ENCODE assay signal across 8 cellular contexts in the genomic region with DNA sequence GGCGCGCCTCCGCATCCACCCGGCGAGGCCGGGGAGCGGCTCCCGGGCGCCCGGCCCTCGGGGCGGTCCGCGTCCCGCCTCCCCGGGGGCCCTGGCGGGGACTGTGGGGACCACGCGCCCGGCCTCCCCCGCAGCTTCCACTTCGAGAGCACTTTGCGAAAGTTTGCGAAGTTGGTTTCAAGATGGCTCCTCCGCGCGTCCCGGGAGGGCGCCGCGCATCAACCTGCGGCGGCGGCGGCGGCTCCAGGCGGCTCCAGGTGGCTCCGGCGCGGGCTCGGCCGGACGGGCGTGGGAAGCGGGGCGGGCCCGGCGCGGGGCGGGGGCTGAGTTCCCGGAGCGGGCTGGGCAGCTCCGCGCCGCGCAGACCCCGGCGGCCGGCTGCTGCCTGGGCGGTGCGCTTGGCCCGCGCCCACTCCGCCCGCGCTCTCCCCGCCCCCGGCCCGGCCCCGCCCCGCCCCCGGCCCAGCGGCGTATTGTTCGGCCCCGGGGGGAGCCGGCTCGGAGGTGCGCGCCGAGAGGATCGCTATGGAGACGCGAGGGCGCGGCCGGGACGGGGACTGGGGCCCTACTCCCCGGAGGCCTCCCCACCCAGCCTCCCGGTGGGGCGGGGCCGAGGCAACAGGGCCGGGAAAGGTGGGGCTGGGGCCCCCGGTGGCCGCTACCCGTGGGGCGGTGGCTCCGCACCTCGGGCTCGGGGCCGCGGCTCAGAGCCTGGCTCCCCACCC. TPM values are rescaled to one million over a fixed set of nuclear protein-coding genes. Genes with fewer than 3 reads are reported as not detected.
DNase-seq lines count a peak whose midpoint lies in the region; ATAC-seq and TF ChIP-seq lines count a peak whose summit lies in the region.

A gene with protein sequence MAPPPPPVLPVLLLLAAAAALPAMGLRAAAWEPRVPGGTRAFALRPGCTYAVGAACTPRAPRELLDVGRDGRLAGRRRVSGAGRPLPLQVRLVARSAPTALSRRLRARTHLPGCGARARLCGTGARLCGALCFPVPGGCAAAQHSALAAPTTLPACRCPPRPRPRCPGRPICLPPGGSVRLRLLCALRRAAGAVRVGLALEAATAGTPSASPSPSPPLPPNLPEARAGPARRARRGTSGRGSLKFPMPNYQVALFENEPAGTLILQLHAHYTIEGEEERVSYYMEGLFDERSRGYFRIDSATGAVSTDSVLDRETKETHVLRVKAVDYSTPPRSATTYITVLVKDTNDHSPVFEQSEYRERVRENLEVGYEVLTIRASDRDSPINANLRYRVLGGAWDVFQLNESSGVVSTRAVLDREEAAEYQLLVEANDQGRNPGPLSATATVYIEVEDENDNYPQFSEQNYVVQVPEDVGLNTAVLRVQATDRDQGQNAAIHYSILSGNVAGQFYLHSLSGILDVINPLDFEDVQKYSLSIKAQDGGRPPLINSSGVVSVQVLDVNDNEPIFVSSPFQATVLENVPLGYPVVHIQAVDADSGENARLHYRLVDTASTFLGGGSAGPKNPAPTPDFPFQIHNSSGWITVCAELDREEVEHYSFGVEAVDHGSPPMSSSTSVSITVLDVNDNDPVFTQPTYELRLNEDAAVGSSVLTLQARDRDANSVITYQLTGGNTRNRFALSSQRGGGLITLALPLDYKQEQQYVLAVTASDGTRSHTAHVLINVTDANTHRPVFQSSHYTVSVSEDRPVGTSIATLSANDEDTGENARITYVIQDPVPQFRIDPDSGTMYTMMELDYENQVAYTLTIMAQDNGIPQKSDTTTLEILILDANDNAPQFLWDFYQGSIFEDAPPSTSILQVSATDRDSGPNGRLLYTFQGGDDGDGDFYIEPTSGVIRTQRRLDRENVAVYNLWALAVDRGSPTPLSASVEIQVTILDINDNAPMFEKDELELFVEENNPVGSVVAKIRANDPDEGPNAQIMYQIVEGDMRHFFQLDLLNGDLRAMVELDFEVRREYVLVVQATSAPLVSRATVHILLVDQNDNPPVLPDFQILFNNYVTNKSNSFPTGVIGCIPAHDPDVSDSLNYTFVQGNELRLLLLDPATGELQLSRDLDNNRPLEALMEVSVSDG (N-terminal part only) (minus strand): TSS at position 400 of the 725 bp plus-strand sequence. CDS start 450 bp downstream, outside the sequence.

- TF ChIP-seq CTCF in astrocyte of the spinal cord (IDR thresholded peaks at IDR 0.05; ENCODE audit: low read depth, low read length), result no peak

- H3K4me1 ChIP-seq in subcutaneous abdominal adipose tissue (ENCODE audit: control insufficient read depth in 5 of 5, insufficient read depth in 5 of 5, low read length in 5 of 5), result peaks cover 0 to 25% (median 15%) of the 10 kb centered on the region in 5 donors

- DNase-seq in DMS53 treated with DMSO at 0.1 percent for 48 hours (lab: John Stamatoyannopoulos, UW; ENCODE audit: unreplicated experiment) (peak; percentile 11), M059J (ENCODE audit: low read depth) (peak; percentile 55), astrocyte of the spinal cord (ENCODE audit: low read depth, low spot score) (no peak), iris pigment epithelial cell (ENCODE audit: low read depth) (peak; percentile 32), hippocampal formation (lab: John Stamatoyannopoulos, UW) (no peak)

- H3K27ac ChIP-seq in subcutaneous abdominal adipose tissue (ENCODE audit: low read depth, low read length), result no peak within 1 kb of the TSS

- H3K36me3 ChIP-seq in subcutaneous abdominal adipose tissue (ENCODE audit: control insufficient read depth in 5 of 5, insufficient read depth in 5 of 5, low read length in 5 of 5), result no peaks in the 10 kb centered on the region

- ATAC-seq in GM21723 (IDR thresholded peaks at IDR 0.05; ENCODE audit: unreplicated experiment) (no peak), GM21576 (IDR thresholded peaks at IDR 0.05; ENCODE audit: unreplicated experiment) (no peak)

- no peak within 1 kb of the TSS for H3K9ac ChIP-seq in subcutaneous abdominal adipose tissue (ENCODE audit: low read length in 5 of 5)

- in situ Hi-C loops in astrocyte of the spinal cord (cut with HindIII; ENCODE audit: low sequenced_read_pairs), result no loop called here

- peaks cover 17 to 32% (median 29%) of the 10 kb centered on the region in 5 donors for H3K27me3 ChIP-seq in subcutaneous abdominal adipose tissue (ENCODE audit: control insufficient read depth in 5 of 5, insufficient read depth in 4 of 5, low read length in 5 of 5)

- H3K4me3 ChIP-seq in astrocyte of the spinal cord (ENCODE audit: low read depth, low read length), result peak within 1 kb of the TSS; percentile 46
- peak within 1 kb of the TSS in 4 of 5 donors; percentile 22 to 46 (median 32) for H3K4me3 ChIP-seq in subcutaneous abdominal adipose tissue (ENCODE audit: low read depth in 1 of 5, low read length in 5 of 5)

- H3K9me3 ChIP-seq in subcutaneous abdominal adipose tissue (ENCODE audit: control insufficient read depth in 5 of 5, low read length in 5 of 5), result no peaks in the 10 kb centered on the region

RNA-seq across cellular contexts. Expression of the gene that starts here (rescaled TPM):
- 4.3 and 11.8 TPM in 2 replicates for total RNA-seq in M059J (2014; rRNA removed; shearing (Covaris generic))

Comparison
In these comparisons a context has a peak if more than half of its experiments do, and no peak if none do; other contexts are left out.
1. DNase-seq: peak in DMS53 treated with DMSO at 0.1 percent for 48 hours (single experiment), M059J (single experiment) and iris pigment epithelial cell (single experiment); none in astrocyte of the spinal cord (single experiment) and hippocampal formation (0 of 2).